Comparison of ENCODE assay signal across 12 cellular contexts in genomic region chr1:232634086-232634485, GRCh38. TPM values are rescaled to one million over a fixed set of nuclear protein-coding genes. Genes with fewer than 3 reads are reported as not detected.
DNase-seq lines count a peak whose midpoint lies in the region; ATAC-seq and TF ChIP-seq lines count a peak whose summit lies in the region.
"Had no signal": no experiment of that assay in that cellular context is flagged by ENCODE, and none has a peak within 500 bp of the region (broad histone marks: within the 10 kb centered on the region; RNA-seq: fewer than 3 reads in every experiment).

No MANE protein-coding gene starts in this region.

- no peak overlapping the region for H4K8ac ChIP-seq in H9 (replicated peaks; ENCODE audit: insufficient read length, low read depth, low read length)

- no peak overlapping the region for H2AK5ac ChIP-seq in H9 (ENCODE audit: insufficient read length, low read length)

- no peaks in the 10 kb centered on the region for H3K36me3 ChIP-seq in sigmoid colon

- H3T11ph ChIP-seq in H9 (ENCODE audit: low read length), result no peak overlapping the region

- no peak overlapping the region for H3K4me2 ChIP-seq in H9 (ENCODE audit: insufficient read depth, insufficient read length, low read length)

- H3K36me3 Mint-ChIP-seq in H9 (ENCODE audit: insufficient read depth in 1 of 3, low read depth in 3 of 3), result no peaks in the 10 kb centered on the region; a peak in 1 of 7 replicates
- H3K36me3 Mint-ChIP-seq in CD4-positive, alpha-beta T cell (ENCODE audit: low read depth), result peaks cover 4% of the 10 kb centered on the region
- H3K36me3 Mint-ChIP-seq: IgD-negative memory B cell had no signal

- no peak for TF ChIP-seq CTCF in H9 (conservative IDR thresholded peaks at IDR 0.05)
- TF ChIP-seq CTCF in sigmoid colon (IDR thresholded peaks at IDR 0.05), result no peak
- TF ChIP-seq CTCF in CD4-positive, alpha-beta T cell (IDR thresholded peaks at IDR 0.05), result no peak

- CTCF ChIA-PET in CD4-positive, alpha-beta T cell (lab: Charles Lee), result no interaction called here

- H3K4me3 Mint-ChIP-seq in H9, result no peak overlapping the region
- H3K4me3 Mint-ChIP-seq in CD4-positive, alpha-beta T cell, result no peak overlapping the region
- H3K4me3 Mint-ChIP-seq: activated CD4-positive, alpha-beta T cell treated with anti-CD3 and anti-CD28 coated beads, Interleukin-2, amount 10 ng/mL, durations not matched to agents 7 days and 5 days; IgD-negative memory B cell had no signal

- H3K79me2 ChIP-seq in H9 (ENCODE audit: insufficient read depth, low read length), result no peaks in the 10 kb centered on the region

- H3K27ac Mint-ChIP-seq in H9, result no peak overlapping the region
- H3K27ac Mint-ChIP-seq in CD4-positive, alpha-beta T cell, result no peak overlapping the region
- H3K27ac Mint-ChIP-seq: activated CD4-positive, alpha-beta T cell treated with anti-CD3 and anti-CD28 coated beads, Interleukin-2, amount 10 ng/mL, durations not matched to agents 7 days and 5 days; IgD-negative memory B cell had no signal

- H3K27me3 Mint-ChIP-seq in H9 (ENCODE audit: low read depth), result peaks cover 34% of the 10 kb centered on the region
- peaks cover 30% of the 10 kb centered on the region for H3K27me3 Mint-ChIP-seq in CD4-positive, alpha-beta T cell

- peaks cover 1% of the 10 kb centered on the region for H3K23me2 ChIP-seq in H9 (ENCODE audit: insufficient read length, low read depth, low read length, poor library complexity, severe bottlenecking)

- no peak overlapping the region for H2BK5ac ChIP-seq in H9 (ENCODE audit: insufficient read length, low read length)

- H3K4me3 ChIP-seq in sigmoid colon, result no peak overlapping the region

- POLR2A ChIA-PET in CD4-positive, alpha-beta T cell (lab: Charles Lee), result no interaction called here

- no peak overlapping the region for H4K5ac ChIP-seq in H9 (ENCODE audit: insufficient read length, low read depth, low read length)

- TF ChIP-seq POLR2A in sigmoid colon (IDR thresholded peaks at IDR 0.05), result no peak

- H2BK12ac ChIP-seq in H9 (ENCODE audit: insufficient read length, low read depth, low read length), result no peak overlapping the region

- H4K91ac ChIP-seq in H9 (ENCODE audit: insufficient read length, low read depth, low read length), result no peak overlapping the region

- peaks cover 8% of the 10 kb centered on the region; the same call in 1 of the 2 replicates for H3K27me3 ChIP-seq in H9 (ENCODE audit: insufficient read depth, low read length)
- no peaks in the 10 kb centered on the region for H3K27me3 ChIP-seq in sigmoid colon
- peaks cover 8% of the 10 kb centered on the region for H3K27me3 ChIP-seq in CD4-positive, alpha-beta T cell (ENCODE audit: control insufficient read depth, insufficient read depth, low read length)

- H2BK20ac ChIP-seq in H9 (ENCODE audit: low read depth, low read length, poor library complexity, severe bottlenecking), result no peak overlapping the region

- no peaks in the 10 kb centered on the region for H3K9me3 Mint-ChIP-seq in H9
- H3K9me3 Mint-ChIP-seq in CD4-positive, alpha-beta T cell, result no peaks in the 10 kb centered on the region
- H3K9me3 Mint-ChIP-seq: activated CD4-positive, alpha-beta T cell treated with anti-CD3 and anti-CD28 coated beads, Interleukin-2, amount 10 ng/mL, durations not matched to agents 7 days and 5 days; IgD-negative memory B cell had no signal

- H3K56ac ChIP-seq in H9 (ENCODE audit: insufficient read length, low read depth, low read length), result no peak overlapping the region

- H2AFZ ChIP-seq in H9 (ENCODE audit: low read length), result no peak overlapping the region

- intact Hi-C loops in head of caudate nucleus (cut with DNase I), result loop anchor here (5.0 to 10.0 kb wide), 4 partner anchors 127 to 769 kb away; partner anchors contain the start of gene MAP10
- intact Hi-C loops in sigmoid colon (cut with DNase I), result loop anchor here (2.0 to 10.0 kb wide), 4 partner anchors 131 to 607 kb away; no protein-coding TSS in a partner anchor
- intact Hi-C loops in CD4-positive, alpha-beta T cell (cut with DNase I, micrococcal nuclease), result loop anchor here in 1 of 2 experiments (2.0 to 10.0 kb wide), 2 partner anchors 607 to 1109 kb away; partner anchors contain the start of gene TSNAX

- TF ChIP-seq EP300 in sigmoid colon (IDR thresholded peaks at IDR 0.05), result no peak

- H3K9me3 ChIP-seq in H9 (ENCODE audit: control insufficient read depth, low read depth, low read length) (no peaks in the 10 kb centered on the region), sigmoid colon (no peaks in the 10 kb centered on the region)
- no peaks in the 10 kb centered on the region for H3K9me3 ChIP-seq in CD4-positive, alpha-beta T cell (ENCODE audit: control insufficient read depth, low read length)

- H3K4me1 ChIP-seq in H9 (ENCODE audit: insufficient read depth, low read length) (no peaks in the 10 kb centered on the region), sigmoid colon (peaks cover 0 to 10% (median 3%) of the 10 kb centered on the region in 4 donors)

- H4K20me1 ChIP-seq in H9 (ENCODE audit: control insufficient read depth, insufficient read depth, insufficient read length), result peaks cover 2% of the 10 kb centered on the region

- H2BK15ac ChIP-seq in H9 (ENCODE audit: low read depth, low read length), result no peak overlapping the region

- no peak overlapping the region for H3K27ac ChIP-seq in H9 (ENCODE audit: insufficient read length, low read depth, low read length)
- H3K27ac ChIP-seq in sigmoid colon, result no peak overlapping the region
- H3K27ac ChIP-seq in CD4-positive, alpha-beta T cell (ENCODE audit: low read depth, low read length), result no peak overlapping the region

- H3K4me1 Mint-ChIP-seq in H9, result peaks cover 5 to 8% of the 10 kb centered on the region in 2 experiments
- peaks cover 11% of the 10 kb centered on the region for H3K4me1 Mint-ChIP-seq in CD4-positive, alpha-beta T cell (ENCODE audit: low read depth)

- H3K14ac ChIP-seq in H9 (ENCODE audit: insufficient read depth, low read length), result no peak overlapping the region

- no peak for ATAC-seq in HG03196 (IDR thresholded peaks at IDR 0.05; ENCODE audit: unreplicated experiment)
- ATAC-seq in CD4-positive, alpha-beta T cell (ENCODE audit: poor library complexity), result no peak
- ATAC-seq: PC-3 had no signal

- H2BK120ac ChIP-seq in H9 (ENCODE audit: low read depth, low read length, poor library complexity, severe bottlenecking), result no peak overlapping the region

- DNase-seq in H9, result peak; percentile 47
- DNase-seq in NCI-H2029 (lab: John Stamatoyannopoulos, UW), result peak; percentile 86
- peak in 36 of 42 donors; percentile 21 to 74 (median 42) for DNase-seq in head of caudate nucleus
- peak; percentile 70 for DNase-seq in sigmoid colon
- DNase-seq in T-helper 9 cell, result no peak
- DNase-seq in CD4-positive, alpha-beta T cell, result no peak
- DNase-seq: activated CD4-positive, alpha-beta T cell treated with anti-CD3 and anti-CD28 coated beads, Interleukin-2, amount 10 ng/mL, durations not matched to agents 7 days and 5 days; NCI-H2081 treated with DMSO at 0.1 percent for 48 hours; PC-3; stimulated activated CD4-positive, alpha-beta T cell treated with anti-CD3 and anti-CD28 coated beads, Interleukin-12 subunit alpha, Interleukin-12 subunit beta, amount 100 ng/mL, for 4 hours had no signal

- no CpG with 5 or more reads among the region's 5 CpGs for WGBS in H9 (ENCODE audit: extremely low coverage, insufficient read length, low lambda C conversion rate)
- 18 to 55% methylated on average over 5 of the region's 5 CpGs for WGBS in sigmoid colon, 2 donors

- no peak overlapping the region for H3K18ac ChIP-seq in H9 (ENCODE audit: insufficient read length, low read depth, low read length)

- H3K9ac ChIP-seq in H9 (ENCODE audit: extremely low read depth, insufficient read length, low read length), result no peak overlapping the region

- H3K4ac ChIP-seq in H9 (ENCODE audit: low read depth, low read length), result no peak overlapping the region

- H3K23ac ChIP-seq in H9 (ENCODE audit: insufficient read length, low read depth, low read length), result no peak overlapping the region

- no peaks in the 10 kb centered on the region for H3K79me1 ChIP-seq in H9 (ENCODE audit: insufficient read depth, low read depth, low read length, poor library complexity, severe bottlenecking)

RNA-seq across cellular contexts. Expression of gene SIPA1L2, which starts 4.2 kb away (rescaled TPM):
- total RNA-seq in H9 (2021), result 5.2 and 5.6 TPM in 2 replicates
- total RNA-seq in sigmoid colon, result 10 to 100 TPM; 22.5 to 42.5 (median 32.1) TPM
- 10 to 100 TPM; 16.2 to 20.6 (median 18.0) TPM for polyA plus RNA-seq in sigmoid colon
- 1 to 10 TPM; 1.8 to 1.9 TPM for total RNA-seq in CD4-positive, alpha-beta T cell
- polyA plus RNA-seq: IgD-negative memory B cell had no signal

Comparison
In these comparisons a context has a peak if more than half of its experiments do, and no peak if none do; other contexts are left out.
1. DNase-seq: peak in H9 (single experiment), NCI-H2029 (single experiment), head of caudate nucleus (36 of 42) and sigmoid colon (single experiment); none in T-helper 9 cell (single experiment) and CD4-positive, alpha-beta T cell (0 of 10).